1 cellular context compared by ENCODE assay signal in the genomic region with DNA sequence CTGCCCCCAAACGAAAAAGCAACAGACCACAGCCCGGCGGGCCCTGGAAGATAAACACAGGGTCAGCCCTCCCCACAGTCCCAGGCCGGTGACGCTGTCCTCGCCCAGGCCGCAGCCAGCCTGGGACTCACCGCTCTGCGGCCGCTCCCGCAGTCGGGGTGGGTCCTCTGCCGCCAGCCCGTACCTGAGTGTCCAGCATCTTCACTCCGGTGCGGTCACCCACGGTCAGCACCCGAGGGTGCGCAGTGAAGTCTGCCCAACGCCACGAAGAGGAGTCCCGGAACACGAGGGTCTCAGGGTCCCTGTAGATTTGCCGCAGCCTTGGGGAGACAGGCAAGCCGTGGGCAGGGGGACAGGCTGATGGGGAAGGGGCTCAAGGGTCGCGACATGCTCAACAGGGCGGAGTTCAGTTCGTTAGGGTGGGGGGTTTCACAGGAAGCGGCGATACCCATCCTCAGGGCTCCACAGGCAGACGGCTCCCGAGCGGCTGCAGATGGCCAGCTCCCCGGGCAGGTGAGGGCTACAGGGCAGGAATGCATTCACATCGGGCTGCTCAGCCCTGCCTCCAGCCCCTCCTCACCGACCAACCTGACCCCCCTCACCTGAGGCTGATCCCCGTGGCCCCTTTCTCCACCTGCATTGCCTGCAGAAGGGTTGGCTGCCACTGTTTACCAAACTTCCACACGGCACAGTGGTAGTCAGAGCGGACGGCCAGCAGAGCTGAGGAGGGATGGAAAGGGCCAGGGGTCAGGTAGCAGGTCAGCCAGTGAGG.
TF ChIP-seq lines count a peak whose summit lies in the region.

No MANE protein-coding gene starts in this region.

TF ChIP-seq in IMR-90, 13 proteins besides CTCF, POLR2A, EP300 and RAD21:
- TF ChIP-seq MXI1 (IDR thresholded peaks at IDR 0.05; ENCODE audit: borderline replicate concordance, low read depth, low read length) (no peak), CEBPB (IDR thresholded peaks at IDR 0.05; ENCODE audit: low read depth, low read length) (no peak), RFX5 (IDR thresholded peaks at IDR 0.05; ENCODE audit: low read depth, low read length) (no peak)
